8 cellular contexts compared by ENCODE assay signal in genomic region chr19:2474232-2475017, GRCh38. TPM values are rescaled to one million over a fixed set of nuclear protein-coding genes. Genes with fewer than 3 reads are reported as not detected.
DNase-seq lines count a peak whose midpoint lies in the region; ATAC-seq, FAIRE-seq and TF ChIP-seq lines count a peak whose summit lies in the region.

No MANE protein-coding gene starts in this region.

- H3K36me3 ChIP-seq in HUES6 (ENCODE audit: control insufficient read depth, insufficient read depth, low read length): peaks cover 9% of the 10 kb centered on the region; the same call in 1 of the 2 replicates

- H3K4me1 Mint-ChIP-seq in natural killer cell: peaks cover 27 to 50% of the 10 kb centered on the region in 2 donors
- peaks cover 25 to 44% of the 10 kb centered on the region in 2 donors for H3K4me1 Mint-ChIP-seq in stimulated activated naive B cell treated with anti-CD40 and anti-IgM and Interleukin-4, amounts not matched to agents 10 μg/mL and 1 μg/mL and 100 μg/mL, for 72 hours

- ATAC-seq in GM18870 (IDR thresholded peaks at IDR 0.05; ENCODE audit: unreplicated experiment): peak; percentile 13
- peak; percentile 41 to 74 (median 54) for ATAC-seq in natural killer cell
- ATAC-seq in stimulated activated naive B cell treated with anti-CD40 and anti-IgM and Interleukin-4, amounts not matched to agents 10 μg/mL and 1 μg/mL and 100 μg/mL, for 72 hours (replicated peaks): peak; percentile 49 to 56

- DNase-seq in AG04449 (ENCODE audit: low read depth, low spot score): no peak
- peak; percentile 86 for DNase-seq in RCC 7860 (ENCODE audit: low spot score)
- DNase-seq in activated T-helper 1 cell treated with anti-CD3 and anti-CD28 coated beads, Interleukin-2, amount 50 U/mL, for 16 hours (ENCODE audit: low read depth in 1 of 2, low spot score in 1 of 2): peak; percentile 70 to 90
- DNase-seq in fibroblast of mammary gland (ENCODE audit: low read depth): peak; percentile 86
- peak; percentile 87 for DNase-seq in natural killer cell
- peak; percentile 95 for DNase-seq in stimulated activated naive B cell treated with anti-CD40 and anti-IgM and Interleukin-4, amounts not matched to agents 10 μg/mL and 1 μg/mL and 100 μg/mL, for 72 hours

- intact Hi-C loops in natural killer cell (cut with micrococcal nuclease): loop anchor here (1.0 to 5.0 kb wide), 4 partner anchors 78 to 163 kb away; no protein-coding TSS in a partner anchor

- H3K27ac ChIP-seq in HUES6 (ENCODE audit: low read depth, low read length): peak overlapping the region; percentile 10; the same call in 1 of the 2 replicates

- TF ChIP-seq CTCF in AG04449 (IDR thresholded peaks at IDR 0.05; ENCODE audit: insufficient read depth, low read length, missing control alignments): peak; percentile 95
- peak; percentile 57 for TF ChIP-seq CTCF in fibroblast of mammary gland (conservative IDR thresholded peaks at IDR 0.05; ENCODE audit: control insufficient read depth, insufficient read depth, low read depth, low read length)
- TF ChIP-seq CTCF in natural killer cell (IDR thresholded peaks at IDR 0.05): peak; percentile 96

- peaks cover 4% of the 10 kb centered on the region for H3K4me1 ChIP-seq in HUES6 (ENCODE audit: control insufficient read depth, insufficient read depth, low read length)

- H3K36me3 Mint-ChIP-seq in natural killer cell: no peaks in the 10 kb centered on the region
- H3K36me3 Mint-ChIP-seq in stimulated activated naive B cell treated with anti-CD40 and anti-IgM and Interleukin-4, amounts not matched to agents 10 μg/mL and 1 μg/mL and 100 μg/mL, for 72 hours: peaks cover 30 to 31% of the 10 kb centered on the region in 2 donors

- FAIRE-seq in RCC 7860 (lab: Jason Lieb, UNC): peak; percentile 28

- H3K9ac ChIP-seq in HUES6 (ENCODE audit: low read length): peak overlapping the region; percentile 75

- H3K27me3 ChIP-seq in HUES6 (ENCODE audit: control insufficient read depth, insufficient read depth, low read length): peaks cover 7% of the 10 kb centered on the region

- peak overlapping the region; percentile 96 to 98 for H3K27ac Mint-ChIP-seq in natural killer cell
- peak overlapping the region; percentile 98 for H3K27ac Mint-ChIP-seq in stimulated activated naive B cell treated with anti-CD40 and anti-IgM and Interleukin-4, amounts not matched to agents 10 μg/mL and 1 μg/mL and 100 μg/mL, for 72 hours

- H3K4me3 Mint-ChIP-seq in natural killer cell: peak overlapping the region; percentile 97
- peak overlapping the region; percentile 93 to 99 for H3K4me3 Mint-ChIP-seq in stimulated activated naive B cell treated with anti-CD40 and anti-IgM and Interleukin-4, amounts not matched to agents 10 μg/mL and 1 μg/mL and 100 μg/mL, for 72 hours

- POLR2A ChIA-PET in AG04449 (lab: Yijun Ruan, JAX): interaction anchor here (6.9 kb wide), 1 partner anchor 105 kb away, joined by 240 read pairs; no protein-coding TSS in a partner anchor

- H3K9me3 Mint-ChIP-seq in natural killer cell: no peaks in the 10 kb centered on the region
- H3K9me3 Mint-ChIP-seq in stimulated activated naive B cell treated with anti-CD40 and anti-IgM and Interleukin-4, amounts not matched to agents 10 μg/mL and 1 μg/mL and 100 μg/mL, for 72 hours: no peaks in the 10 kb centered on the region

- peak overlapping the region; percentile 65 for H3K4me3 ChIP-seq in AG04449 (ENCODE audit: low read depth, low read length)
- peak overlapping the region; percentile 80 for H3K4me3 ChIP-seq in HUES6 (ENCODE audit: low read depth, low read length)
- peak overlapping the region; percentile 58 for H3K4me3 ChIP-seq in fibroblast of mammary gland (ENCODE audit: control insufficient read depth, low read depth, low read length)

- CTCF ChIA-PET in AG04449 (lab: Yijun Ruan, JAX): interaction anchor here (0.5 to 14.8 kb wide), 22 partner anchors 11 to 163 kb away, joined by 3 to 232 read pairs (median 6); partner anchors contain the start of gene LMNB2

- H3K9me3 ChIP-seq in HUES6 (ENCODE audit: control insufficient read depth, insufficient read depth, low read depth, low read length): no peaks in the 10 kb centered on the region

- no peaks in the 10 kb centered on the region for H3K27me3 Mint-ChIP-seq in natural killer cell (ENCODE audit: low read depth in 2 of 2)
- no peaks in the 10 kb centered on the region for H3K27me3 Mint-ChIP-seq in stimulated activated naive B cell treated with anti-CD40 and anti-IgM and Interleukin-4, amounts not matched to agents 10 μg/mL and 1 μg/mL and 100 μg/mL, for 72 hours

RNA-seq across cellular contexts. Expression of gene GADD45B, which starts 1.5 kb away (rescaled TPM):
- total RNA-seq in natural killer cell: 100 to 1,000 TPM; 198 to 247 (median 212) TPM

RNA-seq across cellular contexts. Expression of gene LMNB2, which starts 17.7 kb away (rescaled TPM):
- 10 to 100 TPM; 12.0 to 23.7 (median 19.3) TPM for total RNA-seq in natural killer cell

RNA-seq across cellular contexts. Expression of gene TIMM13, which starts 47.0 kb away (rescaled TPM):
- total RNA-seq in natural killer cell: 10 to 100 TPM; 24.7 to 30.4 (median 25.1) TPM
